ENCODE assay signal across 18 cellular contexts in the genomic region with DNA sequence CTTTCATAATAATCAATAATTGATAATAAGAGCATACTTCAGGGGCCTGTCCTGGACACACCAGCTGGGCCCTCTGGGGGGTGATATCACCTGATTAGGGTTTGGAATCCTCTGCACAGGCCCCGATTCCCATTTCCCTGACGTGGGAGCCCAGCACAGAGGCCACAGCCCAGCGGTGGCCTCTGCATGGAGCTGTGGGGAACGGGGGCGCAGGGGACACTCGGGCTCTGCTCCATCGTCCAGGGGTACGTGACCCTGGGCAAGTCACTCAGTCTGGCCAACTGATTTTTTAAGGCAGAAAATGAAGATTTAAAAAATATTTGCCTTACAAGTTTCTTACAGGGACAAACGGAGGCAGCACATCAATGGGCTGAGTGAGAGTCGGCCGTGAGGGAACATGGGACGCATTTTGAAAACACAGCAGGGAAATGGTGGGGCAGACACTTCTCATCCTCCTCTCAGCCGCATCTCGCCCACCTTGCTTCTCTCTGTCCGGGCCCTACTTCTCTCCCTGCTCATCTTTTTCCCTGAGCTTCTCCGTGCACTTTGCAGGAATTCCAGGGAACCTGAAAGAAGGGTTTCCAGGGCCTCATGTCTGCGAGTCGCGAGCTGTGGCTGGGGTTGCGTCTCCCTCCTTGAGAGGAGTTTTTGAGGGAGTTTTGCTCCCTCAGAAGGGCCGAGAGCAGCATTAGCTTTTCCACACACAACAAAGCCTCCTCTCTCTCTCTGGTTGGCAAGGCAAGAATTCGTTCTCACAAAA.
DNase-seq lines count a peak whose midpoint lies in the region; ATAC-seq and TF ChIP-seq lines count a peak whose summit lies in the region.
"Had no signal": no experiment of that assay in that cellular context is flagged by ENCODE, and none has a peak within 500 bp of the region (broad histone marks: within the 10 kb centered on the region; RNA-seq: fewer than 3 reads in every experiment).

No MANE protein-coding gene starts in this region.

- in situ Hi-C loops in G401 (cut with HindIII; ENCODE audit: low sequenced_read_pairs), result no loop called here

- ATAC-seq in left cardiac atrium (no peak), HG02981 (IDR thresholded peaks at IDR 0.05; ENCODE audit: unreplicated experiment) (no peak), HG02973 (IDR thresholded peaks at IDR 0.05; ENCODE audit: unreplicated experiment) (no peak)
- ATAC-seq: PC-3 had no signal

- H3K36me3 ChIP-seq in right atrium auricular region, result no peaks in the 10 kb centered on the region

- DNase-seq in right atrium auricular region (ENCODE audit: low spot score) (peak; percentile 21), left cardiac atrium (no peak), ecto neural progenitor cell (ENCODE audit: low spot score) (peak; percentile 29), neural crest cell (ENCODE audit: low read depth, low spot score) (no peak), G401 (ENCODE audit: low spot score) (no peak)
- DNase-seq in stimulated activated CD4-positive, alpha-beta T cell treated with anti-CD3 and anti-CD28 coated beads, Interleukin-12 subunit alpha, Interleukin-12 subunit beta, amount 100 ng/mL, for 4 hours, result no peak
- DNase-seq: COR-L47, EL, NCI-H1048, NCI-H1436 treated with DMSO at 0.1 percent for 48 hours, NCI-H2029 treated with DMSO at 0.1 percent for 48 hours, NCI-H510A, NCI-H774 had no signal

- H3K4me1 Mint-ChIP-seq in neural crest cell, result peaks cover 8% of the 10 kb centered on the region
- H3K4me1 Mint-ChIP-seq: CD14-positive monocyte had no signal

- H3K4me3 ChIP-seq in right atrium auricular region, result no peak overlapping the region

- H3K36me3 Mint-ChIP-seq in neural crest cell (ENCODE audit: low read depth), result no peaks in the 10 kb centered on the region
- H3K36me3 Mint-ChIP-seq: CD14-positive monocyte had no signal

- H3K27me3 ChIP-seq in right atrium auricular region, result no peaks in the 10 kb centered on the region

- no peaks in the 10 kb centered on the region for H3K27me3 Mint-ChIP-seq in neural crest cell (ENCODE audit: low read depth)

- no peaks in the 10 kb centered on the region for H3K4me1 ChIP-seq in right atrium auricular region

- peak overlapping the region; percentile 43 for H3K27ac Mint-ChIP-seq in neural crest cell (ENCODE audit: unreplicated experiment)
- H3K27ac Mint-ChIP-seq: CD14-positive monocyte had no signal

- H3K9me3 ChIP-seq in right atrium auricular region, result no peaks in the 10 kb centered on the region

- no peak overlapping the region for H3K4me3 Mint-ChIP-seq in neural crest cell
- H3K4me3 Mint-ChIP-seq: CD14-positive monocyte had no signal

- intact Hi-C loops in left cardiac atrium (cut with DNase I), result no loop called here

- H3K9me3 Mint-ChIP-seq in neural crest cell, result no peaks in the 10 kb centered on the region

- TF ChIP-seq CTCF in right atrium auricular region (IDR thresholded peaks at IDR 0.05) (no peak), neural crest cell (conservative IDR thresholded peaks at IDR 0.05) (no peak)

- H3K27ac ChIP-seq in right atrium auricular region, result no peak overlapping the region
- H3K27ac ChIP-seq: RWPE1 had no signal

Comparison
In these comparisons a context has a peak if more than half of its experiments do, and no peak if none do; other contexts are left out.
1. DNase-seq: peak in right atrium auricular region (single experiment) and ecto neural progenitor cell (single experiment); none in left cardiac atrium (single experiment), neural crest cell (single experiment), stimulated activated CD4-positive, alpha-beta T cell treated with anti-CD3 and anti-CD28 coated beads, Interleukin-12 subunit alpha, Interleukin-12 subunit beta, amount 100 ng/mL, for 4 hours (single experiment) and G401 (single experiment).